9 cellular contexts compared by ENCODE assay signal in the genomic region with DNA sequence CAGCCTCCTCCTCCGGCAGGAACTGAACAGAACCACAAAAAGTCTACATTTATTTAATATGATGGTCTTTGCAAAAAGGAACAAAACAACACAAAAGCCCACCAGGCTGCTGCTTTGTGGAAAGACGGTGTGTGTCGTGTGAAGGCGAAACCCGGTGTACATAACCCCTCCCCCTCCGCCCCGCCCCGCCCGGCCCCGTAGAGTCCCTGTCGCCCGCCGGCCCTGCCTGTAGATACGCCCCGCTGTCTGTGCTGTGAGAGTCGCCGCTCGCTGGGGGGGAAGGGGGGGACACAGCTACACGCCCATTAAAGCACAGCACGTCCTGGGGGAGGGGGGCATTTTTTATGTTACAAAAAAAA.
DNase-seq lines count a peak whose midpoint lies in the region; ATAC-seq, FAIRE-seq and TF ChIP-seq lines count a peak whose summit lies in the region.
"Had no signal": no experiment of that assay in that cellular context is flagged by ENCODE, and none has a peak within 500 bp of the region (broad histone marks: within the 10 kb centered on the region; RNA-seq: fewer than 3 reads in every experiment).

No MANE protein-coding gene starts in this region.

- H3K27me3 ChIP-seq in HUES6 (ENCODE audit: control insufficient read depth, insufficient read depth, low read length) (peaks cover 100% of the 10 kb centered on the region), lower lobe of right lung (ENCODE audit: low read depth) (peaks cover 94% of the 10 kb centered on the region), vagina (peaks cover 24% of the 10 kb centered on the region)

- no peak for TF ChIP-seq RAD21 in A549 (conservative IDR thresholded peaks at IDR 0.05 in 1 of 2, IDR thresholded peaks at IDR 0.05 in 1 of 2)

- ATAC-seq in A549 (peak; percentile 25 to 49; a peak in 3 of 6 replicates), lower lobe of right lung (peak; percentile 19 to 55), HG03039 (IDR thresholded peaks at IDR 0.05; ENCODE audit: unreplicated experiment) (no peak)

- FAIRE-seq in A549 (lab: Jason Lieb, UNC), result no peak

- H3K36me3 Mint-ChIP-seq in activated naive CD4-positive, alpha-beta T cell treated with anti-CD3 and anti-CD28 coated beads, Interleukin-2, amount 10 ng/mL, durations not matched to agents 7 days and 5 days, result peaks cover 4% of the 10 kb centered on the region

- CTCF ChIA-PET in A549 (lab: Yijun Ruan, JAX), result interaction anchor here (1.0 to 1.7 kb wide), 2 partner anchors 50 to 267 kb away, joined by 3 to 5 read pairs; no protein-coding TSS in a partner anchor
- CTCF ChIA-PET in activated naive CD4-positive, alpha-beta T cell treated with anti-CD3 and anti-CD28 coated beads, Interleukin-2, amount 10 ng/mL, durations not matched to agents 7 days and 5 days (lab: Charles Lee), result no interaction called here

- peaks cover 100% of the 10 kb centered on the region for H3K27me3 Mint-ChIP-seq in activated naive CD4-positive, alpha-beta T cell treated with anti-CD3 and anti-CD28 coated beads, Interleukin-2, amount 10 ng/mL, durations not matched to agents 7 days and 5 days

- no peak overlapping the region for H3K27ac Mint-ChIP-seq in activated naive CD4-positive, alpha-beta T cell treated with anti-CD3 and anti-CD28 coated beads, Interleukin-2, amount 10 ng/mL, durations not matched to agents 7 days and 5 days

- no peaks in the 10 kb centered on the region for H3K9me3 Mint-ChIP-seq in activated naive CD4-positive, alpha-beta T cell treated with anti-CD3 and anti-CD28 coated beads, Interleukin-2, amount 10 ng/mL, durations not matched to agents 7 days and 5 days

- no peak overlapping the region for H3K9ac ChIP-seq in HUES6 (ENCODE audit: low read length)

- peaks cover 36% of the 10 kb centered on the region for H3K4me1 Mint-ChIP-seq in activated naive CD4-positive, alpha-beta T cell treated with anti-CD3 and anti-CD28 coated beads, Interleukin-2, amount 10 ng/mL, durations not matched to agents 7 days and 5 days

- POLR2A ChIA-PET in A549 (lab: Yijun Ruan, JAX), result no interaction called here

- H3K4me1 ChIP-seq in A549, result 0 out of 3 replicates have a peak, but pooled peaks cover 5% of the 10 kb centered on the region
- H3K4me1 ChIP-seq in HUES6 (ENCODE audit: control insufficient read depth, insufficient read depth, low read length), result peaks cover 21% of the 10 kb centered on the region
- peaks cover 34% of the 10 kb centered on the region for H3K4me1 ChIP-seq in lower lobe of right lung
- H3K4me1 ChIP-seq in vagina, result peaks cover 36% of the 10 kb centered on the region

- H3K9me3 ChIP-seq in A549 (no peaks in the 10 kb centered on the region), HUES6 (ENCODE audit: control insufficient read depth, insufficient read depth, low read depth, low read length) (no peaks in the 10 kb centered on the region), lower lobe of right lung (no peaks in the 10 kb centered on the region), vagina (no peaks in the 10 kb centered on the region)
- H3K9me3 ChIP-seq: right lobe of liver had no signal

- peak overlapping the region in 1 of 2 experiments; percentile 80; a peak in 1 of 6 replicates for H3K27ac ChIP-seq in A549
- H3K27ac ChIP-seq in HUES6 (ENCODE audit: low read depth, low read length), result no peak overlapping the region
- no peak overlapping the region for H3K27ac ChIP-seq in lower lobe of right lung
- H3K27ac ChIP-seq in vagina, result no peak overlapping the region
- H3K27ac ChIP-seq: right lobe of liver had no signal

- TF ChIP-seq POLR2A in A549 (IDR thresholded peaks at IDR 0.05; ENCODE audit: low read length) (no peak), vagina (IDR thresholded peaks at IDR 0.05) (no peak)

- peak in 1 of 2 experiments; percentile 64 for DNase-seq in A549 (ENCODE audit: low read depth in 1 of 2, low spot score in 1 of 2)
- peak; percentile 46 for DNase-seq in activated naive CD4-positive, alpha-beta T cell treated with anti-CD3 and anti-CD28 coated beads, Interleukin-2, amount 10 ng/mL, durations not matched to agents 7 days and 5 days
- DNase-seq in lower lobe of right lung, result no peak
- no peak for DNase-seq in vagina (ENCODE audit: extremely low spot score in 2 of 2)
- DNase-seq in effector CD8-positive, alpha-beta T cell (lab: John Stamatoyannopoulos, UW), result no peak
- DNase-seq in HCEC 1CT, result no peak
- DNase-seq: right lobe of liver had no signal

- intact Hi-C loops in lower lobe of right lung (cut with DNase I), result no loop called here
- intact Hi-C loops in vagina (cut with DNase I), result no loop called here

- H3K36me3 ChIP-seq in HUES6 (ENCODE audit: control insufficient read depth, insufficient read depth, low read length) (no peaks in the 10 kb centered on the region), lower lobe of right lung (no peaks in the 10 kb centered on the region), vagina (no peaks in the 10 kb centered on the region)
- H3K36me3 ChIP-seq: right lobe of liver had no signal

- no peak for TF ChIP-seq EP300 in A549 (IDR thresholded peaks at IDR 0.05)

- no peak for TF ChIP-seq CTCF in A549 (IDR thresholded peaks at IDR 0.05)
- no peak for TF ChIP-seq CTCF in lower lobe of right lung (IDR thresholded peaks at IDR 0.05)
- TF ChIP-seq CTCF in vagina (IDR thresholded peaks at IDR 0.05), result no peak

- H3K4me3 ChIP-seq in A549, result peak overlapping the region; percentile 50
- peak overlapping the region; percentile 55 for H3K4me3 ChIP-seq in HUES6 (ENCODE audit: low read depth, low read length)
- H3K4me3 ChIP-seq in lower lobe of right lung, result peak overlapping the region; percentile 47
- peak overlapping the region; percentile 32 to 50 for H3K4me3 ChIP-seq in vagina

- H3K4me2 ChIP-seq in A549, result peak overlapping the region; percentile 92

- peak overlapping the region; percentile 60 for H3K4me3 Mint-ChIP-seq in activated naive CD4-positive, alpha-beta T cell treated with anti-CD3 and anti-CD28 coated beads, Interleukin-2, amount 10 ng/mL, durations not matched to agents 7 days and 5 days

- WGBS in A549 (ENCODE audit: missing lambda C conversion rate), result 2% methylated on average over 15 of the region's 20 CpGs

TF ChIP-seq in A549, 52 proteins besides CTCF, POLR2A, EP300 and RAD21:
- no peak for TF ChIP-seq SMC3 (IDR thresholded peaks at IDR 0.05)
- no peak for TF ChIP-seq RARB (CRISPR knock-in tag; IDR thresholded peaks at IDR 0.05)
- TF ChIP-seq, protein P1, sequence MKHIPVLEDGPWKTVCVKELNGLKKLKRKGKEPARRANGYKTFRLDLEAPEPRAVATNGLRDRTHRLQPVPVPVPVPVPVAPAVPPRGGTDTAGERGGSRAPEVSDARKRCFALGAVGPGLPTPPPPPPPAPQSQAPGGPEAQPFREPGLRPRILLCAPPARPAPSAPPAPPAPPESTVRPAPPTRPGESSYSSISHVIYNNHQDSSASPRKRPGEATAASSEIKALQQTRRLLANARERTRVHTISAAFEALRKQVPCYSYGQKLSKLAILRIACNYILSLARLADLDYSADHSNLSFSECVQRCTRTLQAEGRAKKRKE (CRISPR knock-in tag; IDR thresholded peaks at IDR 0.05; ENCODE audit: low read depth), result no peak
- no peak for TF ChIP-seq BHLHE40 (IDR thresholded peaks at IDR 0.05; ENCODE audit: low read depth, low read length)
- TF ChIP-seq CBX8 (IDR thresholded peaks at IDR 0.05), result no peak
- no peak for TF ChIP-seq TP53 (CRISPR knock-in tag; IDR thresholded peaks at IDR 0.05)
- no peak for TF ChIP-seq ZC3H11A (IDR thresholded peaks at IDR 0.05)
- no peak for TF ChIP-seq RCOR1 (IDR thresholded peaks at IDR 0.05; ENCODE audit: low read depth, low read length)
- TF ChIP-seq KDM5A (IDR thresholded peaks at IDR 0.05), result no peak
- TF ChIP-seq FOXS1 (CRISPR knock-in tag; IDR thresholded peaks at IDR 0.05), result no peak
- TF ChIP-seq FOSB (CRISPR knock-in tag; IDR thresholded peaks at IDR 0.05), result no peak
- TF ChIP-seq CEBPB (IDR thresholded peaks at IDR 0.05), result no peak
